Comparison of ENCODE assay signal across 19 cellular contexts in genomic region chr6:136148523-136148922, GRCh38.
"Had no signal": no experiment of that assay in that cellular context is flagged by ENCODE, and none has a peak within 500 bp of the region (broad histone marks: within the 10 kb centered on the region; RNA-seq: fewer than 3 reads in every experiment).

No MANE protein-coding gene starts in this region.

- H3K4me1 ChIP-seq: foreskin keratinocyte, right lobe of liver, testis, upper lobe of right lung had no signal

- H3K4me1 Mint-ChIP-seq: naive B cell; nephron progenitor cell; stimulated activated naive B cell treated with anti-CD40 and anti-IgM and Interleukin-4, amounts not matched to agents 10 μg/mL and 1 μg/mL and 100 μg/mL, for 72 hours; stimulated activated naive CD8-positive, alpha-beta T cell treated with anti-CD3 and anti-CD28 coated beads, Interleukin-15, amount 100 ng/mL, for 72 hours had no signal

- H3K4me3 ChIP-seq: hepatocyte, ovary, right lobe of liver, testis, tibial nerve, upper lobe of right lung had no signal

- H3K79me2 ChIP-seq: hepatocyte had no signal

- H3K9me3 ChIP-seq: ovary, right lobe of liver, testis, tibial nerve, upper lobe of right lung had no signal

- H3K27me3 ChIP-seq: foreskin keratinocyte, hepatocyte, ovary, right lobe of liver, testis, tibial nerve, upper lobe of right lung had no signal

- DNase-seq: cerebellar nuclear complex; dermis blood vessel endothelial cell; erythroblast; foreskin keratinocyte; kidney; left cardiac atrium; mesendoderm; naive B cell; nephron progenitor cell; ovary; right lobe of liver; stimulated activated CD4-positive, alpha-beta T cell treated with anti-CD3 and anti-CD28 coated beads, Interleukin-2, amount 100 ng/mL, for 24 hours; stimulated activated CD4-positive, alpha-beta T cell treated with anti-CD3 and anti-CD28 coated beads, Interleukin-4, amount 100 ng/mL, for 4 hours; stimulated activated naive B cell treated with anti-CD40 and anti-IgM and Interleukin-4, amounts not matched to agents 10 μg/mL and 1 μg/mL and 100 μg/mL, for 72 hours; stimulated activated naive CD8-positive, alpha-beta T cell treated with anti-CD3 and anti-CD28 coated beads, Interleukin-15, amount 100 ng/mL, for 72 hours; testis; upper lobe of right lung had no signal

- ATAC-seq: foreskin keratinocyte; right lobe of liver; stimulated activated naive B cell treated with anti-CD40 and anti-IgM and Interleukin-4, amounts not matched to agents 10 μg/mL and 1 μg/mL and 100 μg/mL, for 72 hours; stimulated activated naive CD8-positive, alpha-beta T cell treated with anti-CD3 and anti-CD28 coated beads, Interleukin-15, amount 100 ng/mL, for 72 hours; upper lobe of right lung had no signal

- H2AFZ ChIP-seq: hepatocyte had no signal

- H3K27ac ChIP-seq: foreskin keratinocyte, hepatocyte, right lobe of liver, testis, upper lobe of right lung had no signal

- H3K27ac Mint-ChIP-seq: naive B cell; stimulated activated naive B cell treated with anti-CD40 and anti-IgM and Interleukin-4, amounts not matched to agents 10 μg/mL and 1 μg/mL and 100 μg/mL, for 72 hours; stimulated activated naive CD8-positive, alpha-beta T cell treated with anti-CD3 and anti-CD28 coated beads, Interleukin-15, amount 100 ng/mL, for 72 hours had no signal

- H3K4me3 Mint-ChIP-seq: naive B cell; nephron progenitor cell; stimulated activated naive B cell treated with anti-CD40 and anti-IgM and Interleukin-4, amounts not matched to agents 10 μg/mL and 1 μg/mL and 100 μg/mL, for 72 hours; stimulated activated naive CD8-positive, alpha-beta T cell treated with anti-CD3 and anti-CD28 coated beads, Interleukin-15, amount 100 ng/mL, for 72 hours had no signal

- H3K36me3 ChIP-seq: ovary, right lobe of liver, tibial nerve, upper lobe of right lung had no signal

- H3K27me3 Mint-ChIP-seq: naive B cell; stimulated activated naive B cell treated with anti-CD40 and anti-IgM and Interleukin-4, amounts not matched to agents 10 μg/mL and 1 μg/mL and 100 μg/mL, for 72 hours; stimulated activated naive CD8-positive, alpha-beta T cell treated with anti-CD3 and anti-CD28 coated beads, Interleukin-15, amount 100 ng/mL, for 72 hours had no signal

- H3K9me3 Mint-ChIP-seq: naive B cell; nephron progenitor cell; stimulated activated naive B cell treated with anti-CD40 and anti-IgM and Interleukin-4, amounts not matched to agents 10 μg/mL and 1 μg/mL and 100 μg/mL, for 72 hours; stimulated activated naive CD8-positive, alpha-beta T cell treated with anti-CD3 and anti-CD28 coated beads, Interleukin-15, amount 100 ng/mL, for 72 hours had no signal

- H3K4me2 ChIP-seq: hepatocyte had no signal
